Comparison of ENCODE assay signal across 25 cellular contexts in genomic region chr14:75461755-75462349, GRCh38. TPM values are rescaled to one million over a fixed set of nuclear protein-coding genes. Genes with fewer than 3 reads are reported as not detected.
DNase-seq lines count a peak whose midpoint lies in the region; ATAC-seq and TF ChIP-seq lines count a peak whose summit lies in the region.
"Had no signal": no experiment of that assay in that cellular context is flagged by ENCODE, and none has a peak within 500 bp of the region (broad histone marks: within the 10 kb centered on the region; RNA-seq: fewer than 3 reads in every experiment).

No MANE protein-coding gene starts in this region.

- H2BK15ac ChIP-seq in IMR-90 (ENCODE audit: low read depth, low read length), result no peak overlapping the region

- H3K27ac ChIP-seq in 22Rv1 (peak overlapping the region; percentile 4; the same call in 1 of the 2 replicates), IMR-90 (ENCODE audit: insufficient read depth, low read length) (no peak overlapping the region), psoas muscle (peak overlapping the region; percentile 21)
- H3K27ac ChIP-seq: GM23248, SJCRH30 had no signal

- H3K4me3 ChIP-seq in IMR-90 (ENCODE audit: insufficient read depth, low read depth, low read length) (no peak overlapping the region), iPS-15b (ENCODE audit: low read depth, low read length) (no peak overlapping the region), psoas muscle (no peak overlapping the region)
- H3K4me3 ChIP-seq: A549, GM12878, GM23248, HAP-1, K562, Peyer's patch, SJCRH30 had no signal

- H3K27me3 ChIP-seq in IMR-90 (ENCODE audit: control insufficient read depth, insufficient read depth, low read length) (no peaks in the 10 kb centered on the region), iPS-15b (ENCODE audit: control insufficient read depth, insufficient read depth, low read length) (no peaks in the 10 kb centered on the region), psoas muscle (ENCODE audit: insufficient read depth in 3 of 3, low read length in 2 of 3) (no peaks in the 10 kb centered on the region)
- H3K27me3 ChIP-seq: Peyer's patch, SJCRH30 had no signal

- POLR2A ChIA-PET in IMR-90 (lab: Charles Lee; ENCODE audit: unreplicated experiment), result no interaction called here

- H3K9me1 ChIP-seq in IMR-90 (ENCODE audit: insufficient read depth, low read length), result peaks cover 29% of the 10 kb centered on the region

- H4K20me1 ChIP-seq in IMR-90 (ENCODE audit: insufficient read depth, low read length), result peaks cover 89% of the 10 kb centered on the region

- H3K9me3 ChIP-seq in IMR-90 (ENCODE audit: control insufficient read depth, insufficient read depth, low read length), result no peaks in the 10 kb centered on the region
- no peaks in the 10 kb centered on the region for H3K9me3 ChIP-seq in iPS-15b (ENCODE audit: control insufficient read depth, insufficient read depth, low read length)
- no peaks in the 10 kb centered on the region for H3K9me3 ChIP-seq in psoas muscle
- H3K9me3 ChIP-seq: A549, Caco-2, HAP-1, Peyer's patch, SJCRH30 had no signal

- no peak for TF ChIP-seq RAD21 in IMR-90 (IDR thresholded peaks at IDR 0.05; ENCODE audit: low read length)

- no peak overlapping the region for H3K9ac ChIP-seq in IMR-90 (ENCODE audit: low read depth, low read length)
- H3K9ac ChIP-seq in iPS-15b (ENCODE audit: low read depth, low read length), result peak overlapping the region; percentile 18
- H3K9ac ChIP-seq: GM23248 had no signal

- in situ Hi-C loops in IMR-90 (cut with MboI; ENCODE audit: low sequenced_read_pairs), result no loop called here

- H2BK120ac ChIP-seq in IMR-90 (ENCODE audit: low read depth, low read length), result no peak overlapping the region

- CTCF ChIA-PET in IMR-90 (lab: Yijun Ruan, JAX), result interaction anchor here (1.1 kb wide), 1 partner anchor 27 kb away, joined by 3 read pairs; no protein-coding TSS in a partner anchor

- H3K23ac ChIP-seq in IMR-90 (ENCODE audit: low read depth, low read length), result no peak overlapping the region

- dilution Hi-C loops in IMR-90 (cut with HindIII; ENCODE audit: low sequenced_read_pairs, unreplicated experiment), result no loop called here

- H3K79me1 ChIP-seq in IMR-90 (ENCODE audit: low read depth in 1 of 2, low read length in 2 of 2), result peaks cover 36 to 86% of the 10 kb centered on the region in 2 experiments

- no peak overlapping the region for H3K14ac ChIP-seq in IMR-90 (replicated peaks; ENCODE audit: low read depth, low read length)

- no peak overlapping the region for H4K5ac ChIP-seq in IMR-90 (ENCODE audit: low read depth, low read length)

- no peak for TF ChIP-seq CTCF in 22Rv1 (IDR thresholded peaks at IDR 0.05)
- TF ChIP-seq CTCF in IMR-90 (conservative IDR thresholded peaks at IDR 0.05; ENCODE audit: low read depth, low read length), result no peak
- no peak for TF ChIP-seq CTCF in psoas muscle (IDR thresholded peaks at IDR 0.05)

- peaks cover 43% of the 10 kb centered on the region for H3K36me3 ChIP-seq in IMR-90 (ENCODE audit: control insufficient read depth, insufficient read depth, low read length)
- peaks cover 24% of the 10 kb centered on the region for H3K36me3 ChIP-seq in iPS-15b (ENCODE audit: control insufficient read depth, insufficient read depth, low read length)
- H3K36me3 ChIP-seq in psoas muscle (ENCODE audit: insufficient read depth in 1 of 2, low read depth in 1 of 2), result peaks cover 6 to 48% of the 10 kb centered on the region in 2 donors
- H3K36me3 ChIP-seq: SJCRH30 had no signal

- H2BK20ac ChIP-seq in IMR-90 (ENCODE audit: low read depth, low read length), result no peak overlapping the region

- DNase-seq in IMR-90 (no peak), psoas muscle (no peak), NCI-H2171 (lab: John Stamatoyannopoulos, UW) (no peak), HPDE6-E6E7 (ENCODE audit: extremely low spot score) (no peak), AG20443 (ENCODE audit: low spot score) (no peak)
- DNase-seq: CD4-positive, alpha-beta T cell; DMS 273 treated with DMSO at 0.1 percent for 48 hours; DMS79 treated with DMSO at 0.1 percent for 48 hours; GM23248; NCI-H1092 treated with DMSO at 0.1 percent for 48 hours; NCI-H1436 treated with DMSO at 0.1 percent for 48 hours; NCI-H2029; NCI-H345; NCI-H524 treated with DMSO at 0.1 percent for 48 hours; NCI-H82; SJCRH30 had no signal

- no peak overlapping the region for H3K4ac ChIP-seq in IMR-90 (ENCODE audit: low read depth, low read length)

- no peak overlapping the region for H3K18ac ChIP-seq in IMR-90 (ENCODE audit: low read depth, low read length)

- WGBS in IMR-90 (ENCODE audit: extremely low coverage in 2 of 2, insufficient read length in 1 of 2), 2 experiments, result 50% methylated on average over 1 of the region's 2 CpGs; no CpG with 5 or more reads in 1 of the 2 experiments
- 50 to 79% (median 51%) methylated on average over 2 of the region's 2 CpGs for WGBS in psoas muscle, 3 donors

- no peak overlapping the region for H2BK5ac ChIP-seq in IMR-90 (ENCODE audit: low read depth, low read length, poor library complexity, severe bottlenecking)

- intact Hi-C loops in IMR-90 (cut with micrococcal nuclease), result no loop called here
- intact Hi-C loops in psoas muscle (cut with DNase I), result no loop called here

- no peak overlapping the region for H4K8ac ChIP-seq in IMR-90 (ENCODE audit: low read depth in 2 of 2, low read length in 2 of 2)

- no peak overlapping the region for H3K56ac ChIP-seq in IMR-90 (ENCODE audit: extremely low read depth, insufficient read depth, low read length)

- H3K4me1 ChIP-seq in IMR-90 (ENCODE audit: control insufficient read depth, insufficient read depth, low read length) (peaks cover 16% of the 10 kb centered on the region; the same call in 1 of the 2 replicates), iPS-15b (ENCODE audit: control insufficient read depth, insufficient read depth, low read length) (peaks cover 5% of the 10 kb centered on the region), psoas muscle (peaks cover 56% of the 10 kb centered on the region)
- H3K4me1 ChIP-seq: HAP-1, SJCRH30 had no signal

- H4K91ac ChIP-seq in IMR-90 (ENCODE audit: insufficient read depth, low read depth, low read length), result no peak overlapping the region

- H3K4me2 ChIP-seq in IMR-90 (ENCODE audit: low read depth, low read length), result no peak overlapping the region
- H3K4me2 ChIP-seq: A549 had no signal

- H2AK5ac ChIP-seq in IMR-90 (ENCODE audit: low read depth, low read length), result no peak overlapping the region

- TF ChIP-seq POLR2A in IMR-90 (IDR thresholded peaks at IDR 0.05; ENCODE audit: low read depth, low read length), result no peak

- H2AFZ ChIP-seq in IMR-90 (replicated peaks; ENCODE audit: low read length, poor library complexity), result peak overlapping the region; percentile 15
- H2AFZ ChIP-seq: GM23248 had no signal

- ATAC-seq in IMR-90 (ENCODE audit: low read depth), result no peak
- no peak for ATAC-seq in psoas muscle
- no peak for ATAC-seq in HG02798 (IDR thresholded peaks at IDR 0.05; ENCODE audit: poor library complexity, unreplicated experiment)
- ATAC-seq: A549, GM12878, K562 had no signal

- no TSS peak for BruUV-seq in IMR-90 (replicated peaks; lab: Mats Ljungman, UMichigan)

- H2AK9ac ChIP-seq in IMR-90 (replicated peaks; ENCODE audit: low read depth, low read length, poor library complexity), result no peak overlapping the region

TF ChIP-seq in IMR-90, 13 proteins besides CTCF, POLR2A, EP300 and RAD21:
- TF ChIP-seq CHD1 (IDR thresholded peaks at IDR 0.05; ENCODE audit: low read depth, low read length) (no peak), RCOR1 (IDR thresholded peaks at IDR 0.05; ENCODE audit: insufficient replicate concordance, low read length) (no peak), CEBPB (IDR thresholded peaks at IDR 0.05; ENCODE audit: low read depth, low read length) (no peak), USF2 (IDR thresholded peaks at IDR 0.05; ENCODE audit: low read depth, low read length) (no peak), MXI1 (IDR thresholded peaks at IDR 0.05; ENCODE audit: borderline replicate concordance, low read depth, low read length) (no peak), NFE2L2 (IDR thresholded peaks at IDR 0.05; ENCODE audit: low read depth, low read length) (no peak), RFX5 (IDR thresholded peaks at IDR 0.05; ENCODE audit: low read depth, low read length) (no peak), MAZ (IDR thresholded peaks at IDR 0.05; ENCODE audit: borderline replicate concordance, low read depth, low read length) (no peak), MAFK (IDR thresholded peaks at IDR 0.05; ENCODE audit: low read depth, low read length) (no peak), ELK1 (IDR thresholded peaks at IDR 0.05; ENCODE audit: borderline replicate concordance, low read depth, low read length) (no peak), BHLHE40 (IDR thresholded peaks at IDR 0.05; ENCODE audit: low read depth, low read length) (no peak), SMC3 (IDR thresholded peaks at IDR 0.05; ENCODE audit: low read depth, low read length) (no peak), FOS (IDR thresholded peaks at IDR 0.05; ENCODE audit: low read depth, low read length) (no peak)

RNA-seq across cellular contexts. Expression of gene JDP2, which starts 34.0 kb away (rescaled TPM):
- 35.7 and 38.9 TPM in 2 replicates for total RNA-seq in IMR-90 (2012; rRNA removed)
- 38.4 and 39.7 TPM in 2 replicates for polyA plus RNA-seq in IMR-90 (2012; rRNA removed)
- 47.8 and 52.8 TPM in 2 replicates for polyA plus RNA-seq in IMR-90 (2012; cell fraction: cytosol; rRNA removed)
- polyA plus RNA-seq in IMR-90 (2012; cell fraction: nucleus; rRNA removed; ENCODE audit: low replicate concordance), result 18.7 and 32.8 TPM in 2 replicates
- total RNA-seq in psoas muscle, result 10 to 100 TPM; 11.0 to 49.6 (median 30.8) TPM
- polyA plus RNA-seq in psoas muscle, result 10 to 100 TPM; 13.2 to 73.2 (median 49.9) TPM
